In the genomic region with DNA sequence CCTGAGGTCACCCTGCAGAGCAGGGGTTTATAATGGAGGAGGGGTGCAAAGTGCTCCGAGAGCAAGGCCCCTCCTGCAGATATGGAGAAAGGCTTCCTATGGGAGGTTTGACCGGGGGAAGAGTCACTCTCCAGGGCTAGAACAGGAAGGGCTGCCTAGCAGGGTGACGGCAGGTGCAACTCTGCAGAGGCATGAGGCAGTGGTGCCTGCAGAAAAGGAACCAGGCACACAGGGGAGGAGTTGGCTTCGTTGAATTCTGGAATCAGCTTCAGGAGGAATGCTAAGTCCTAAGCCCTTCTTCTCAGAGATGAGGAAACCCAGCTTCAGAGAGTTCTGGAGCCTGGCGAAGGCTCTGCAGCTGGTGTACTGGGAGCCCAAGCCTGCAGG, we compare ENCODE assay signal across 11 cellular contexts. TPM values are rescaled to one million over a fixed set of nuclear protein-coding genes. Genes with fewer than 3 reads are reported as not detected.
DNase-seq lines count a peak whose midpoint lies in the region; ATAC-seq, FAIRE-seq and TF ChIP-seq lines count a peak whose summit lies in the region.
"Had no signal": no experiment of that assay in that cellular context is flagged by ENCODE, and none has a peak within 500 bp of the region (broad histone marks: within the 10 kb centered on the region; RNA-seq: fewer than 3 reads in every experiment).

No MANE protein-coding gene starts in this region.

- TF ChIP-seq POLR2A in endothelial cell of umbilical vein (IDR thresholded peaks at IDR 0.05; ENCODE audit: low read depth, low read length) (no peak), gastrocnemius medialis (IDR thresholded peaks at IDR 0.05) (no peak)

- no peaks in the 10 kb centered on the region for H3K36me3 Mint-ChIP-seq in activated CD4-positive, alpha-beta T cell treated with anti-CD3 and anti-CD28 coated beads, Interleukin-2, amount 10 ng/mL, durations not matched to agents 24 days and 14 days (ENCODE audit: low read depth)

- TF ChIP-seq CTCF in endothelial cell of umbilical vein (IDR thresholded peaks at IDR 0.05; ENCODE audit: extremely low read depth in 1 of 2, insufficient read depth in 1 of 2, low read depth in 1 of 2, low read length in 2 of 2) (no peak), gastrocnemius medialis (IDR thresholded peaks at IDR 0.05 in 4 of 5, conservative IDR thresholded peaks at IDR 0.05 in 1 of 5) (no peak)

- no peak for FAIRE-seq in endothelial cell of umbilical vein (lab: Jason Lieb, UNC)
- FAIRE-seq: kidney had no signal

- no peak overlapping the region for H3K27ac Mint-ChIP-seq in activated CD4-positive, alpha-beta T cell treated with anti-CD3 and anti-CD28 coated beads, Interleukin-2, amount 10 ng/mL, durations not matched to agents 24 days and 14 days

- no peak overlapping the region for H3K4me3 Mint-ChIP-seq in activated CD4-positive, alpha-beta T cell treated with anti-CD3 and anti-CD28 coated beads, Interleukin-2, amount 10 ng/mL, durations not matched to agents 24 days and 14 days

- no peaks in the 10 kb centered on the region for H4K20me1 ChIP-seq in endothelial cell of umbilical vein (replicated peaks; ENCODE audit: control insufficient read depth, extremely low read depth, insufficient read depth, low read length)

- H3K27ac ChIP-seq in endothelial cell of umbilical vein (ENCODE audit: insufficient read depth, low read depth, low read length) (peak overlapping the region; percentile 22), gastrocnemius medialis (peak overlapping the region in 3 of 4 donors; percentile 6 to 43 (median 38))

- peaks cover 10% of the 10 kb centered on the region for H3K4me1 Mint-ChIP-seq in activated CD4-positive, alpha-beta T cell treated with anti-CD3 and anti-CD28 coated beads, Interleukin-2, amount 10 ng/mL, durations not matched to agents 24 days and 14 days

- no peak for ATAC-seq in gastrocnemius medialis
- ATAC-seq in HG02623 (IDR thresholded peaks at IDR 0.05; ENCODE audit: unreplicated experiment) = no peak

- peaks cover 31% of the 10 kb centered on the region for H3K4me1 ChIP-seq in endothelial cell of umbilical vein (ENCODE audit: control insufficient read depth, extremely low read depth, insufficient read depth, low read length)
- peaks cover 7 to 10% of the 10 kb centered on the region in 2 donors for H3K4me1 ChIP-seq in gastrocnemius medialis

- POLR2A ChIA-PET in endothelial cell of umbilical vein (lab: Charles Lee) = no interaction called here

- H3K9me3 Mint-ChIP-seq in activated CD4-positive, alpha-beta T cell treated with anti-CD3 and anti-CD28 coated beads, Interleukin-2, amount 10 ng/mL, durations not matched to agents 24 days and 14 days = no peaks in the 10 kb centered on the region

- H3K27me3 ChIP-seq in endothelial cell of umbilical vein (ENCODE audit: control insufficient read depth in 2 of 2, insufficient read depth in 2 of 2, low read length in 2 of 2) = no peaks in the 10 kb centered on the region
- no peaks in the 10 kb centered on the region for H3K27me3 ChIP-seq in gastrocnemius medialis

- CTCF ChIA-PET in endothelial cell of umbilical vein (lab: Charles Lee) = interaction anchor here (1.2 to 4.6 kb wide), 9 partner anchors 10 to 161 kb away, joined by 3 to 23 read pairs (median 8); a partner anchor contains a TSS

- peak overlapping the region; percentile 73 for H2AFZ ChIP-seq in endothelial cell of umbilical vein (ENCODE audit: low read depth, low read length)

- in situ Hi-C loops in gastrocnemius medialis (cut with MboI; ENCODE audit: low sequenced_read_pairs in 4 of 4) = no loop called here

- intact Hi-C loops in endothelial cell of umbilical vein (cut with micrococcal nuclease) (loop anchor here (1.0 kb wide), 2 partner anchors 13 to 17 kb away; a partner anchor contains a TSS), gastrocnemius medialis (cut with DNase I; ENCODE audit: low total_unique reads) (no loop called here)
- intact Hi-C loops in activated CD4-positive, alpha-beta T cell treated with anti-CD3 and anti-CD28 coated beads, Interleukin-2, amount 10 ng/mL, durations not matched to agents 24 days and 14 days (cut with micrococcal nuclease) = no loop called here

- H3K36me3 ChIP-seq in endothelial cell of umbilical vein (ENCODE audit: control insufficient read depth in 2 of 2, extremely low read depth in 1 of 2, insufficient read depth in 2 of 2, low read length in 2 of 2) (no peaks in the 10 kb centered on the region), gastrocnemius medialis (no peaks in the 10 kb centered on the region)

- H3K9ac ChIP-seq in endothelial cell of umbilical vein (replicated peaks; ENCODE audit: extremely low read depth, insufficient read depth, low read length) = no peak overlapping the region

- H3K4me3 ChIP-seq in endothelial cell of umbilical vein (replicated peaks in 1 of 3; ENCODE audit: insufficient read depth in 1 of 3, low read depth in 1 of 3, low read length in 3 of 3) = no peak overlapping the region
- no peak overlapping the region for H3K4me3 ChIP-seq in gastrocnemius medialis

- no TSS peak for BruUV-seq in endothelial cell of umbilical vein (replicated peaks; lab: Mats Ljungman, UMichigan)

- no peaks in the 10 kb centered on the region for H3K79me2 ChIP-seq in endothelial cell of umbilical vein (ENCODE audit: control insufficient read depth, insufficient read depth, low read length)

- no peak overlapping the region for H3K4me2 ChIP-seq in endothelial cell of umbilical vein (ENCODE audit: insufficient read depth, low read length)

- peaks cover 5% of the 10 kb centered on the region for H3K27me3 Mint-ChIP-seq in activated CD4-positive, alpha-beta T cell treated with anti-CD3 and anti-CD28 coated beads, Interleukin-2, amount 10 ng/mL, durations not matched to agents 24 days and 14 days

- no peaks in the 10 kb centered on the region for H3K9me3 ChIP-seq in endothelial cell of umbilical vein (replicated peaks; ENCODE audit: control insufficient read depth, insufficient read depth, low read length)
- H3K9me3 ChIP-seq in gastrocnemius medialis = no peaks in the 10 kb centered on the region

- H3K9me1 ChIP-seq in endothelial cell of umbilical vein (replicated peaks; ENCODE audit: control insufficient read depth, extremely low read depth, insufficient read depth, low read length) = no peaks in the 10 kb centered on the region

- DNase-seq in CD1c-positive myeloid dendritic cell (ENCODE audit: extremely low spot score) (peak; percentile 68), Kasumi-1 (lab: John Stamatoyannopoulos, UW) (peak; percentile 40 to 44), endothelial cell of umbilical vein (ENCODE audit: low read depth, low spot score) (no peak), gastrocnemius medialis (no peak)
- DNase-seq in activated CD4-positive, alpha-beta T cell treated with anti-CD3 and anti-CD28 coated beads, Interleukin-2, amount 50 U/mL, for 1 hour = no peak
- DNase-seq in activated CD4-positive, alpha-beta T cell treated with anti-CD3 and anti-CD28 coated beads, Interleukin-2, amount 10 ng/mL, durations not matched to agents 24 days and 14 days = no peak
- no peak for DNase-seq in activated naive CD4-positive, alpha-beta T cell treated with Interleukin-2 at 50 U/mL for 16 hours
- DNase-seq: activated CD4-positive, alpha-beta T cell treated with anti-CD3 and anti-CD28 coated beads, Interleukin-2, amount 50 U/mL, for 48 hours; NCI-H1694 had no signal

- dilution Hi-C loops in endothelial cell of umbilical vein (cut with MboI; ENCODE audit: extremely low pct_ligation_motif_present, low sequenced_read_pairs) = no loop called here

TF ChIP-seq in endothelial cell of umbilical vein, 7 proteins besides CTCF, POLR2A, EP300 and RAD21:
- TF ChIP-seq FOS (IDR thresholded peaks at IDR 0.05; ENCODE audit: borderline replicate concordance, insufficient read depth, low read length) (no peak), JUN (IDR thresholded peaks at IDR 0.05; ENCODE audit: borderline replicate concordance, insufficient read depth, insufficient read length, low read depth) (no peak), GATA2 (IDR thresholded peaks at IDR 0.05; ENCODE audit: insufficient read depth, insufficient read length, low read depth, low read length) (no peak)

RNA-seq across cellular contexts. Expression of a gene that starts 17.5 kb away (rescaled TPM):
- total RNA-seq in endothelial cell of umbilical vein (68.1 and 77.4 TPM in 2 replicates), gastrocnemius medialis (10 to 100 TPM; 29.0 to 45.5 (median 34.5) TPM)
- polyA plus RNA-seq in endothelial cell of umbilical vein = 56.5 and 67.3 TPM in 2 replicates
- 40.8 and 44.2 TPM in 2 replicates for polyA plus RNA-seq in endothelial cell of umbilical vein (2011; cell fraction: cytosol; rRNA removed)
- 34.7 and 39.6 TPM in 2 replicates for polyA plus RNA-seq in endothelial cell of umbilical vein (2011; cell fraction: nucleus; rRNA removed)
- polyA plus RNA-seq in endothelial cell of umbilical vein (2012) = 79.1 and 104 TPM in 2 replicates
- polyA minus RNA-seq in endothelial cell of umbilical vein = 17.4 and 19.0 TPM in 2 replicates
- polyA minus RNA-seq in endothelial cell of umbilical vein (2011; cell fraction: cytosol; rRNA and poly(A)+ RNA removed) = 48.7 TPM
- polyA minus RNA-seq in endothelial cell of umbilical vein (2011; cell fraction: nucleus; rRNA and poly(A)+ RNA removed) = 8.8 and 14.8 TPM in 2 replicates
- 77.1 and 82.8 TPM in 2 replicates for total RNA-seq in activated CD4-positive, alpha-beta T cell treated with anti-CD3 and anti-CD28 coated beads, Interleukin-2, amount 10 ng/mL, durations not matched to agents 24 days and 14 days

Comparison
In these comparisons a context has a peak if more than half of its experiments do, and no peak if none do; other contexts are left out.
1. DNase-seq: peak in CD1c-positive myeloid dendritic cell (single experiment) and Kasumi-1 (2 of 2); none in endothelial cell of umbilical vein (single experiment), gastrocnemius medialis (0 of 2), activated CD4-positive, alpha-beta T cell treated with anti-CD3 and anti-CD28 coated beads, Interleukin-2, amount 50 U/mL, for 1 hour (single experiment), activated CD4-positive, alpha-beta T cell treated with anti-CD3 and anti-CD28 coated beads, Interleukin-2, amount 10 ng/mL, durations not matched to agents 24 days and 14 days (single experiment) and activated naive CD4-positive, alpha-beta T cell treated with Interleukin-2 at 50 U/mL for 16 hours (single experiment).